8 cellular contexts compared by ENCODE assay signal in genomic region chr4:110197421-110198398, GRCh38. TPM values are rescaled to one million over a fixed set of nuclear protein-coding genes. Genes with fewer than 3 reads are reported as not detected.
DNase-seq lines count a peak whose midpoint lies in the region; ATAC-seq and TF ChIP-seq lines count a peak whose summit lies in the region.

No MANE protein-coding gene starts in this region.

- H3K27me3 ChIP-seq in CD8-positive, alpha-beta memory T cell (ENCODE audit: insufficient read depth, low read length, poor library complexity, severe bottlenecking) = no peaks in the 10 kb centered on the region
- no peaks in the 10 kb centered on the region for H3K27me3 ChIP-seq in WERI-Rb-1 (ENCODE audit: insufficient read depth, low read depth, severe bottlenecking)
- peaks cover 0 to 9% (median 0%) of the 10 kb centered on the region in 7 donors for H3K27me3 ChIP-seq in spleen (replicated peaks in 1 of 7)

- H3K4me3 Mint-ChIP-seq in CD8-positive, alpha-beta memory T cell = peak overlapping the region; percentile 83 to 100 (median 96)

- no peak for TF ChIP-seq POLR2A in spleen (IDR thresholded peaks at IDR 0.05)

- no peaks in the 10 kb centered on the region for H3K9me3 Mint-ChIP-seq in CD8-positive, alpha-beta memory T cell

- TF ChIP-seq CTCF in WERI-Rb-1 (IDR thresholded peaks at IDR 0.05; ENCODE audit: low read depth, low read length) = no peak
- TF ChIP-seq CTCF in cardiac fibroblast (IDR thresholded peaks at IDR 0.05; ENCODE audit: low read depth, low read length) = no peak
- no peak for TF ChIP-seq CTCF in spleen (IDR thresholded peaks at IDR 0.05 in 8 of 11, conservative IDR thresholded peaks at IDR 0.05 in 3 of 11)

- WGBS in spleen, 5 donors = 0 to 1% (median 1%) methylated on average over 51 to 53 of the region's 53 CpGs

- H3K27ac ChIP-seq in CD8-positive, alpha-beta memory T cell (ENCODE audit: low read depth, low read length) = peak overlapping the region; percentile 75
- H3K27ac ChIP-seq in WERI-Rb-1 = peak overlapping the region; percentile 88
- peak overlapping the region; percentile 73 to 92 (median 91) for H3K27ac ChIP-seq in spleen

- peaks cover 24% of the 10 kb centered on the region for H3K4me1 ChIP-seq in CD8-positive, alpha-beta memory T cell (ENCODE audit: insufficient read depth, low read length)
- H3K4me1 ChIP-seq in spleen = peaks cover 0 to 57% (median 33%) of the 10 kb centered on the region in 6 donors

- ATAC-seq in GM21723 (IDR thresholded peaks at IDR 0.05; ENCODE audit: unreplicated experiment) = peak; percentile 11
- ATAC-seq in GM19328 (IDR thresholded peaks at IDR 0.05; ENCODE audit: unreplicated experiment) = no peak

- peaks cover 26 to 42% (median 35%) of the 10 kb centered on the region in 3 donors for H3K4me1 Mint-ChIP-seq in CD8-positive, alpha-beta memory T cell

- peak overlapping the region; percentile 82 to 99 (median 94) for H3K27ac Mint-ChIP-seq in CD8-positive, alpha-beta memory T cell

- no peaks in the 10 kb centered on the region for H3K9me3 ChIP-seq in CD8-positive, alpha-beta memory T cell (ENCODE audit: low read length)
- H3K9me3 ChIP-seq in WERI-Rb-1 (ENCODE audit: severe bottlenecking) (no peaks in the 10 kb centered on the region), spleen (no peaks in the 10 kb centered on the region)

- peak; percentile 11 to 54 (median 41) for DNase-seq in CD8-positive, alpha-beta memory T cell
- DNase-seq in NCI-H1105 (lab: John Stamatoyannopoulos, UW) = peak; percentile 10
- peak; percentile 59 for DNase-seq in WERI-Rb-1
- DNase-seq in cardiac fibroblast (ENCODE audit: low read depth in 2 of 2) = peak; percentile 47 to 52
- DNase-seq in islet precursor cell = peak; percentile 71
- peak; percentile 81 for DNase-seq in spleen

- POLR2A ChIA-PET in CD8-positive, alpha-beta memory T cell (lab: Charles Lee) = interaction anchor here (0.7 to 1.1 kb wide), 2 partner anchors 32 to 50 kb away, joined by 4 to 8 read pairs; no protein-coding TSS in a partner anchor

- H3K4me3 ChIP-seq in CD8-positive, alpha-beta memory T cell (ENCODE audit: low read length) = peak overlapping the region; percentile 75
- H3K4me3 ChIP-seq in WERI-Rb-1 (ENCODE audit: low read depth, low read length) = peak overlapping the region; percentile 87
- H3K4me3 ChIP-seq in cardiac fibroblast (replicated peaks in 1 of 2; ENCODE audit: low read depth in 2 of 2, low read length in 2 of 2) = peak overlapping the region; percentile 79 to 87
- peak overlapping the region; percentile 75 to 96 (median 89) for H3K4me3 ChIP-seq in spleen

- CTCF ChIA-PET in CD8-positive, alpha-beta memory T cell (lab: Charles Lee) = interaction anchor here (0.9 to 1.5 kb wide), 4 partner anchors 10 to 149 kb away, joined by 3 to 7 read pairs (median 4); no protein-coding TSS in a partner anchor

- H3K27me3 Mint-ChIP-seq in CD8-positive, alpha-beta memory T cell = peaks cover 0 to 9% of the 10 kb centered on the region in 2 donors

- intact Hi-C loops in spleen (cut with DNase I; ENCODE audit: low total_unique reads) = loop anchor here (5.0 kb wide), 1 partner anchor 145 kb away; no protein-coding TSS in a partner anchor

- H3K36me3 ChIP-seq in CD8-positive, alpha-beta memory T cell (ENCODE audit: insufficient read depth, low read length) = no peaks in the 10 kb centered on the region
- H3K36me3 ChIP-seq in WERI-Rb-1 (peaks cover 18% of the 10 kb centered on the region), spleen (no peaks in the 10 kb centered on the region)

- H3K36me3 Mint-ChIP-seq in CD8-positive, alpha-beta memory T cell = peaks cover 0 to 12% (median 0%) of the 10 kb centered on the region in 3 donors

RNA-seq across cellular contexts. Expression of gene ELOVL6, which starts 0.7 kb away (rescaled TPM):
- total RNA-seq in CD8-positive, alpha-beta memory T cell = 1 to 10 TPM; 3.9 to 4.3 TPM
- polyA plus RNA-seq in CD8-positive, alpha-beta memory T cell = 5.5 TPM
- total RNA-seq in spleen = 1 to 10 TPM; 2.7 to 4.5 (median 3.8) TPM
- under 1 TPM; 0.58 to 0.76 (median 0.72) TPM for polyA plus RNA-seq in spleen

Comparison
In these comparisons a context has a peak if more than half of its experiments do, and no peak if none do; other contexts are left out.
1. DNase-seq: peak in every context shown above with its lines; median percentile 81 in spleen; 71 in islet precursor cell; 59 in WERI-Rb-1; 50 in cardiac fibroblast; 41 in CD8-positive, alpha-beta memory T cell; 10 in NCI-H1105.